Comparison of ENCODE assay signal across 1 cellular context in genomic region chr2:233588410-233588809, GRCh38.
TF ChIP-seq lines count a peak whose summit lies in the region.

No MANE protein-coding gene starts in this region.

TF ChIP-seq in H1, 55 proteins besides CTCF, POLR2A, EP300 and RAD21 (continued from another document):
- TF ChIP-seq BRCA1 (IDR thresholded peaks at IDR 0.05; ENCODE audit: low read depth, low read length) (no peak), EZH2 (IDR thresholded peaks at IDR 0.05; ENCODE audit: low read depth, low read length, severe bottlenecking) (no peak)
